19 cellular contexts compared by ENCODE assay signal in genomic region chr11:115151010-115151409, GRCh38.
A peak's percentile ranks its signal among the peaks of the same experiment; 100 is the strongest.
DNase-seq lines count a peak whose midpoint lies in the region; ATAC-seq and TF ChIP-seq lines count a peak whose summit lies in the region.
"Had no signal": no experiment of that assay in that cellular context is flagged by ENCODE, and none has a peak within 500 bp of the region (broad histone marks: within the 10 kb centered on the region; RNA-seq: fewer than 3 reads in every experiment).

No MANE protein-coding gene starts in this region.

- ATAC-seq in HG02973 (IDR thresholded peaks at IDR 0.05; ENCODE audit: unreplicated experiment) (no peak), GM19328 (IDR thresholded peaks at IDR 0.05; ENCODE audit: unreplicated experiment) (no peak)

- no peak overlapping the region for H3K4me3 ChIP-seq in epithelial cell of esophagus (ENCODE audit: low read length)
- H3K4me3 ChIP-seq: BLaER1 treated with 17β-estradiol and CSF1 and Interleukin-3, amounts not matched to agents 10 nM and 100 nM; GM23248 had no signal

- DNase-seq in activated effector memory CD4-positive, alpha-beta T cell treated with anti-CD3 and anti-CD28 coated beads, Interleukin-2, amount 50 U/mL, for 16 hours = peak; percentile 8
- no peak for DNase-seq in activated effector memory CD4-positive, alpha-beta T cell treated with Interleukin-2 at 50 U/mL for 16 hours
- DNase-seq in NCI-H446 treated with DMSO at 0.1 percent for 48 hours (lab: John Stamatoyannopoulos, UW) (peak; percentile 28), epithelial cell of esophagus (ENCODE audit: low read depth) (peak; percentile 4), D341Med (ENCODE audit: low spot score) (no peak)
- DNase-seq: ACHN; AML-193; BE2C; Calu3; CD4-positive, alpha-beta T cell; COR-L47; DMS153; DND-41; GM23248; H7; HCEC 1CT had no signal

- TF ChIP-seq CTCF in epithelial cell of esophagus (IDR thresholded peaks at IDR 0.05; ENCODE audit: insufficient read depth, low read depth, low read length, missing control alignments) = no peak

Comparison
In these comparisons a context has a peak if more than half of its experiments do, and no peak if none do; other contexts are left out.
1. DNase-seq: peak in activated effector memory CD4-positive, alpha-beta T cell treated with anti-CD3 and anti-CD28 coated beads, Interleukin-2, amount 50 U/mL, for 16 hours (single experiment), NCI-H446 treated with DMSO at 0.1 percent for 48 hours (single experiment) and epithelial cell of esophagus (single experiment); none in activated effector memory CD4-positive, alpha-beta T cell treated with Interleukin-2 at 50 U/mL for 16 hours (single experiment) and D341Med (single experiment).